Comparison of ENCODE assay signal across 28 cellular contexts in the genomic region with DNA sequence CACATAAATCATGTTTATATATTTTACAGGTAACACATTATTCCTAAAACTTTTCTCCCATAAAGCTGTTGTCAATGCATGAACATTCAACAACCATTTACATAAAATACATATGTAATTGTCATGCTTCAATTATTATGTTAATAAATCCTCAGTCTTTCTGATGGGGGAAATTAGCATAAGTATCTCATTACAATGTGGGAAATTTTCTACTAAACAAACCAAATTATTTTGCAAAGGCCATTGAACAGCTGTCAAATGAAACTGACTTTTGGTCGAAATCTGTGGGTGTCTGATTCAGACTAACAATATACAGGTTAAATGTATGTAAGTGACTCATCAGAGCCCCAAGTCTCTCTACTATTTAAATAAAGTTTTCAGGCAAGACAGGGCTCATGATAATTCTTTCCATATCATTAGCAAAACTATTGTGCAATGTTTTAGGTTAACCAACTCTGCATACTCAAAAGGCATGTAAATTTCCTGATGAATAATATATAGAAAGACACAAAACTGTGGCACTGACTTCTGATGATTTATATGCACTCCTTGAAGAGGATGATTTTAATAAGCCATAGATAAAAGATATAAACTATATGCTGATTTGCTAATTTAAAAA.
"Had no signal": no experiment of that assay in that cellular context is flagged by ENCODE, and none has a peak within 500 bp of the region (broad histone marks: within the 10 kb centered on the region; RNA-seq: fewer than 3 reads in every experiment).

No MANE protein-coding gene starts in this region.

- H3K36me3 ChIP-seq: gastrocnemius medialis, neural progenitor cell, tibial artery had no signal

- H3K4me2 ChIP-seq: neural progenitor cell had no signal

- H3K4me3 ChIP-seq: gastrocnemius medialis, lung, neural progenitor cell, tibial artery had no signal

- FAIRE-seq: keratinocyte had no signal

- H3K27me3 ChIP-seq: gastrocnemius medialis, neural progenitor cell, tibial artery had no signal

- H3K9me3 ChIP-seq: gastrocnemius medialis, tibial artery had no signal

- H2AFZ ChIP-seq: neural progenitor cell had no signal

- ATAC-seq: activated CD8-positive, alpha-beta memory T cell treated with anti-CD3 and anti-CD28 coated beads, Interleukin-2, amount 10 ng/mL, durations not matched to agents 7 days and 5 days; activated CD8-positive, alpha-beta T cell treated with anti-CD3 and anti-CD28 coated beads for 36 hours; activated naive CD8-positive, alpha-beta T cell treated with anti-CD3 and anti-CD28 coated beads, Interleukin-2, amount 50 U/mL, for 24 hours; esophagus mucosa; gastrocnemius medialis; left colon; naive thymus-derived CD8-positive, alpha-beta T cell; sciatic nerve; stimulated activated effector memory CD8-positive, alpha-beta T cell treated with anti-CD3 and anti-CD28 coated beads, Interleukin-12 subunit alpha, Interleukin-12 subunit beta, amount 100 ng/mL, for 72 hours; stimulated activated naive CD8-positive, alpha-beta T cell treated with anti-CD3 and anti-CD28 coated beads, Interleukin-15, amount 100 ng/mL, for 72 hours had no signal

- H3K9ac ChIP-seq: neural progenitor cell had no signal

- H3K4me1 ChIP-seq: gastrocnemius medialis, neural progenitor cell, tibial artery had no signal

- H3K27ac ChIP-seq: gastrocnemius medialis, neural progenitor cell, tibial artery, VCaP had no signal

- DNase-seq: activated CD4-positive, alpha-beta T cell treated with anti-CD3 and anti-CD28 coated beads, Interleukin-2, amount 10 ng/mL, durations not matched to agents 7 days and 5 days; activated CD4-positive, CD25-positive, alpha-beta regulatory T cell treated with anti-CD3 and anti-CD28 coated beads, Interleukin-2, amount 50 U/mL, for 72 hours; activated CD8-positive, alpha-beta memory T cell treated with anti-CD3 and anti-CD28 coated beads, Interleukin-2, amount 10 ng/mL, durations not matched to agents 7 days and 5 days; activated CD8-positive, alpha-beta T cell treated with anti-CD3 and anti-CD28 coated beads for 36 hours; activated gamma-delta T cell; activated naive CD4-positive, alpha-beta T cell treated with anti-CD3 and anti-CD28 coated beads, Interleukin-2, amount 50 U/mL, for 16 hours; activated naive CD8-positive, alpha-beta T cell treated with anti-CD3 and anti-CD28 coated beads, Interleukin-2, amount 50 U/mL, for 24 hours; activated T-cell treated with anti-CD3 and anti-CD28 coated beads for 4 hours; aorta; central memory CD4-positive, alpha-beta T cell; effector memory CD4-positive, alpha-beta T cell; gastrocnemius medialis; head of caudate nucleus; hypothalamus; left colon; naive thymus-derived CD8-positive, alpha-beta T cell; posterior cingulate gyrus; small intestine; stimulated activated CD4-positive, alpha-beta T cell treated with anti-CD3 and anti-CD28 coated beads, Interleukin-2, amount 100 ng/mL, for 24 hours; stimulated activated naive CD8-positive, alpha-beta T cell treated with anti-CD3 and anti-CD28 coated beads, Interleukin-15, amount 100 ng/mL, for 72 hours; tibial artery had no signal
